ENCODE assay signal across 13 cellular contexts in the genomic region with DNA sequence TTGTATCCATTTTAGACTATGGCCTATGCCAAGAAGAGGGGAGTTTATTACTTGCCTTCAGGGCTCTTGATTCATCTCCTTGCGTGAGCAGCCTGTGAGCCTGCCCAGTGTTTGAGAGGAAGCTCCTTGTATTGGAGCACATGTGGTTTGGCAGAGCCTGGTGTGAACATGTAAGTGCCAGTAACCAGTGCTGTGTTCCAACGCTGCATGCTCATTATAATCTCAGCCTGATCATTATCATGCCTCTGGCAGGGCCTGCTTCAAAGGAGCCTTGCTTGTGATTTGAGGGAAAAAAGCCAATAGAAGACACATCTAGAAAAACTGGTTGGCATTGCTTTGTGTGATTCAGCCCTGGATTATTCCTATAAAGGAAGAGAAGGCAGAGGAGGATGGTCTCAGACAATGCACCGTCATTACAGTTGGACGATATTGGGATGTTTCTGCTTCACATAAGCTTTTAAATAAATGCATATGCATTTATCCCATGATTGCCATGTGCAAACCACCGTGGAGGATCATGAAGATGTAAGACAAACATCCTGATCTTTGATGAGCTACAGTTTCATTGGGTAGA.
DNase-seq lines count a peak whose midpoint lies in the region; ATAC-seq and TF ChIP-seq lines count a peak whose summit lies in the region.
"Had no signal": no experiment of that assay in that cellular context is flagged by ENCODE, and none has a peak within 500 bp of the region (broad histone marks: within the 10 kb centered on the region; RNA-seq: fewer than 3 reads in every experiment).

No MANE protein-coding gene starts in this region.

- TF ChIP-seq CTCF in AG09319 (IDR thresholded peaks at IDR 0.05; ENCODE audit: low read depth, low read length): no peak
- no peak for TF ChIP-seq CTCF in VCaP (conservative IDR thresholded peaks at IDR 0.05)

- ATAC-seq in HG02870 (IDR thresholded peaks at IDR 0.05; ENCODE audit: unreplicated experiment): no peak
- ATAC-seq in HG02678 (IDR thresholded peaks at IDR 0.05; ENCODE audit: unreplicated experiment): no peak

- peak overlapping the region; percentile 5; the same call in 1 of the 2 replicates for H3K27ac ChIP-seq in VCaP
- H3K27ac ChIP-seq: BLaER1 treated with 17β-estradiol and CSF1 and Interleukin-3, amounts not matched to agents 10 nM and 100 nM had no signal

- peak; percentile 97 for DNase-seq in AG09319 (ENCODE audit: extremely low read depth, low read depth)
- peak; percentile 60 for DNase-seq in HPDE6-E6E7 (ENCODE audit: extremely low spot score)
- peak; percentile 98 for DNase-seq in foreskin melanocyte
- no peak for DNase-seq in iPS-NIHi11 (ENCODE audit: low spot score)
- DNase-seq in effector CD8-positive, alpha-beta T cell (lab: John Stamatoyannopoulos, UW): no peak
- DNase-seq: activated CD8-positive, alpha-beta memory T cell treated with anti-CD3 and anti-CD28 coated beads, Interleukin-2, amount 50 U/mL, for 48 hours; anterior cingulate cortex; H9; NCI-H2171 treated with DMSO at 0.1 percent for 48 hours had no signal

Comparison
In these comparisons a context has a peak if more than half of its experiments do, and no peak if none do; other contexts are left out.
1. DNase-seq: peak in AG09319 (single experiment), HPDE6-E6E7 (single experiment) and foreskin melanocyte (single experiment); none in iPS-NIHi11 (single experiment) and effector CD8-positive, alpha-beta T cell (single experiment).